8 cellular contexts compared by ENCODE assay signal in the genomic region with DNA sequence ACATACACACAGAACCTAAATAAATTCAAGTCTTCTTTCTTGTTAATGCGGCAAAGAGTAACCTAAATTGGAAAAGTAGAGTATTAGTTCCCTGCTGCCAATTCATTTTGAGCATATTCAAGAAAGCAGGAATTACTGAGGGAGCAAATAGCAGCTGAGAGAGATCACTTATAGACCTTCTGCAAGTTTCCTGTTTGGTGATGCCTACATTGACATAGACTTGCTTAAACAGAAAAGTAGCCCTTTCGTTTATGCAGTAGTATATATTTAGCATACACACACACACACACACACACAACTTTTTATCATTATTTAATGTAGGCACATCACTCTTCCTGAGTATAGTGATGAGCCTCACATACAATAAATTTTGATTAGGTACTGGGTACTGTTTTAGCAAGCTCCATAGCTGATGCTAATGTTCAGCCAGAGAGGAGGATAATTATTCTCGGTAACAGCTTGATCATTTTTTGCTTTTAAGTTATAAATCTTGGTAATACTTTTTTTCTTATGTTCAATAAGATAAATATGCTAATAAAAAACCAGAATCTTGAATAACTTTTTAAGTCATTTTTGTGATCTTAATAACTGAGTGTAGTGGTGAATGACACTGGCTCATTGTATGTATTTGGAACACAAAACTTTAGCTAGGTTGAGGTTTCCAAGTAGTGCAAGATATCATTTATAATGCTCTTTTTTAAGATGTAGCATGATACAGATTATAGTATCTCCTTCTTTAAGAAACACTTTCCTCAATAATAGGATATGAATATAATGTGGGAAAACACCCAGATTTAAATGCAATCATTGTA.
DNase-seq lines count a peak whose midpoint lies in the region; ATAC-seq and TF ChIP-seq lines count a peak whose summit lies in the region.

No MANE protein-coding gene starts in this region.

- no peaks in the 10 kb centered on the region for H3K27me3 ChIP-seq in heart left ventricle
- no peaks in the 10 kb centered on the region for H3K27me3 ChIP-seq in uterus

- no peaks in the 10 kb centered on the region for H3K9me3 Mint-ChIP-seq in activated B cell treated with CpG ODN at 0.5 μM for 24 hours
- no peaks in the 10 kb centered on the region for H3K9me3 Mint-ChIP-seq in immature natural killer cell

- intact Hi-C loops in heart left ventricle (cut with DNase I) (loop anchor here (1.0 to 10.0 kb wide), 14 partner anchors 41 to 369 kb away; partner anchors contain the start of gene MBNL1 (in 4 of the 10)), cardiac septum (cut with DNase I) (loop anchor here (1.0 to 10.0 kb wide), 5 partner anchors 139 to 369 kb away; partner anchors contain the start of gene MBNL1), activated B cell treated with CpG ODN at 0.5 μM for 24 hours (cut with micrococcal nuclease) (loop anchor here (1.0 to 10.0 kb wide), 6 partner anchors 15 to 579 kb away; partner anchors contain the start of gene MBNL1), uterus (cut with DNase I; ENCODE audit: low total_unique reads) (no loop called here)

- peak overlapping the region; percentile 58 for H3K4me3 Mint-ChIP-seq in activated B cell treated with CpG ODN at 0.5 μM for 24 hours
- H3K4me3 Mint-ChIP-seq in immature natural killer cell, result peak overlapping the region; percentile 8 to 63 (median 51)

- DNase-seq in heart left ventricle, result no peak
- no peak for DNase-seq in cardiac septum (ENCODE audit: low spot score)
- DNase-seq in activated B cell treated with CpG ODN at 0.5 μM for 24 hours, result no peak
- DNase-seq in immature natural killer cell, result no peak
- DNase-seq in uterus, result no peak
- no peak for DNase-seq in substantia nigra (lab: John Stamatoyannopoulos, UW)
- DNase-seq in UCSD-AML1 (lab: John Stamatoyannopoulos, UW; ENCODE audit: unreplicated experiment), result no peak
- no peak for DNase-seq in NCI-H524 treated with DMSO at 0.1 percent for 48 hours (lab: John Stamatoyannopoulos, UW)

- CTCF ChIA-PET in activated B cell treated with CpG ODN at 0.5 μM for 24 hours (lab: Charles Lee), result interaction anchor here (0.7 to 6.3 kb wide), 28 partner anchors 9 to 605 kb away, joined by 3 to 89 read pairs (median 4); no protein-coding TSS in a partner anchor

- H3K36me3 ChIP-seq in heart left ventricle (peaks cover 0 to 37% (median 21%) of the 10 kb centered on the region in 9 donors), uterus (no peaks in the 10 kb centered on the region)

- peak in 2 of 4 donors; percentile 23 to 40 for ATAC-seq in heart left ventricle
- peak; percentile 25 for ATAC-seq in activated B cell treated with CpG ODN at 0.5 μM for 24 hours (ENCODE audit: low read depth)

- H3K9me3 ChIP-seq in heart left ventricle (no peaks in the 10 kb centered on the region), uterus (no peaks in the 10 kb centered on the region)

- peaks cover 64% of the 10 kb centered on the region for H3K4me1 Mint-ChIP-seq in activated B cell treated with CpG ODN at 0.5 μM for 24 hours
- peaks cover 75 to 94% of the 10 kb centered on the region in 2 donors for H3K4me1 Mint-ChIP-seq in immature natural killer cell

- no peak for TF ChIP-seq POLR2A in heart left ventricle (IDR thresholded peaks at IDR 0.05)
- TF ChIP-seq POLR2A in uterus (IDR thresholded peaks at IDR 0.05), result no peak

- H3K27ac Mint-ChIP-seq in activated B cell treated with CpG ODN at 0.5 μM for 24 hours (peak overlapping the region; percentile 78), immature natural killer cell (peak overlapping the region; percentile 62 to 85 (median 73))

- 40 to 53% (median 45%) methylated on average over 3 of the region's 3 CpGs for WGBS in heart left ventricle, 4 donors

- TF ChIP-seq CTCF in heart left ventricle (IDR thresholded peaks at IDR 0.05) (no peak), activated B cell treated with CpG ODN at 0.5 μM for 24 hours (IDR thresholded peaks at IDR 0.05) (no peak), uterus (IDR thresholded peaks at IDR 0.05) (no peak)

- POLR2A ChIA-PET in activated B cell treated with CpG ODN at 0.5 μM for 24 hours (lab: Charles Lee), result interaction anchor here (0.6 to 1.8 kb wide), 7 partner anchors 13 to 259 kb away, joined by 3 to 13 read pairs (median 6); partner anchors contain the start of gene MBNL1

- peaks cover 0 to 81% (median 48%) of the 10 kb centered on the region in 12 donors for H3K4me1 ChIP-seq in heart left ventricle
- peaks cover 5 to 10% of the 10 kb centered on the region in 2 donors for H3K4me1 ChIP-seq in uterus

- H3K27me3 Mint-ChIP-seq in activated B cell treated with CpG ODN at 0.5 μM for 24 hours (no peaks in the 10 kb centered on the region), immature natural killer cell (ENCODE audit: low read depth in 3 of 3) (peaks cover 0 to 6% (median 5%) of the 10 kb centered on the region in 3 donors)

- H3K4me3 ChIP-seq in heart left ventricle, result no peak overlapping the region
- H3K4me3 ChIP-seq in uterus, result peak overlapping the region in 1 of 2 donors; percentile 7

- H3K36me3 Mint-ChIP-seq in activated B cell treated with CpG ODN at 0.5 μM for 24 hours (ENCODE audit: low read depth) (peaks cover 71% of the 10 kb centered on the region), immature natural killer cell (peaks cover 0 to 19% (median 19%) of the 10 kb centered on the region in 3 donors)

- H3K27ac ChIP-seq in heart left ventricle, result peak overlapping the region in 8 of 12 donors; percentile 7 to 45 (median 25)
- H3K27ac ChIP-seq in uterus, result peak overlapping the region; percentile 44 to 85
- no peak overlapping the region for H3K27ac ChIP-seq in substantia nigra (ENCODE audit: low read depth, low read length, poor library complexity, severe bottlenecking)
